ENCODE assay signal across 15 cellular contexts in genomic region chr19:55027472-55028337, GRCh38. TPM values are rescaled to one million over a fixed set of nuclear protein-coding genes. Genes with fewer than 3 reads are reported as not detected.
A peak's percentile ranks its signal among the peaks of the same experiment; 100 is the strongest.
DNase-seq lines count a peak whose midpoint lies in the region; ATAC-seq and TF ChIP-seq lines count a peak whose summit lies in the region.
"Had no signal": no experiment of that assay in that cellular context is flagged by ENCODE, and none has a peak within 500 bp of the region (broad histone marks: within the 10 kb centered on the region; RNA-seq: fewer than 3 reads in every experiment).

No MANE protein-coding gene starts in this region.

- H3K9me3 Mint-ChIP-seq in CD8-positive, alpha-beta T cell: peaks cover 5% of the 10 kb centered on the region

- peaks cover 11% of the 10 kb centered on the region for H3K36me3 Mint-ChIP-seq in CD8-positive, alpha-beta T cell

- peaks cover 2% of the 10 kb centered on the region for H3K27me3 Mint-ChIP-seq in CD8-positive, alpha-beta T cell (ENCODE audit: low read depth)

- H3K36me3 ChIP-seq in mucosa of descending colon (ENCODE audit: low read depth): no peaks in the 10 kb centered on the region
- H3K36me3 ChIP-seq in CD8-positive, alpha-beta T cell (ENCODE audit: insufficient read depth, low read length): no peaks in the 10 kb centered on the region

- intact Hi-C loops in mucosa of descending colon (cut with DNase I, micrococcal nuclease): no loop called here
- intact Hi-C loops in CD8-positive, alpha-beta T cell (cut with DNase I, micrococcal nuclease): no loop called here
- intact Hi-C loops in dorsolateral prefrontal cortex (cut with DNase I): no loop called here

- ATAC-seq in mucosa of descending colon: peak; percentile 90
- ATAC-seq in CD8-positive, alpha-beta T cell: no peak
- ATAC-seq: activated T-cell treated with anti-CD3 and anti-CD28 coated beads, Interleukin-2, amount 50 U/mL, for 72 hours had no signal

- no peak overlapping the region for H3K27ac Mint-ChIP-seq in CD8-positive, alpha-beta T cell
- H3K27ac Mint-ChIP-seq: activated T-cell treated with anti-CD3 and anti-CD28 coated beads, Interleukin-2, amount 50 U/mL, for 72 hours; mesothelial cell of epicardium had no signal

- no peaks in the 10 kb centered on the region for H3K4me1 ChIP-seq in mucosa of descending colon (ENCODE audit: low read depth)
- H3K4me1 ChIP-seq in CD8-positive, alpha-beta T cell (ENCODE audit: insufficient read depth, low read length): no peaks in the 10 kb centered on the region

- peaks cover 3% of the 10 kb centered on the region for H3K9me3 ChIP-seq in mucosa of descending colon
- H3K9me3 ChIP-seq in CD8-positive, alpha-beta T cell (ENCODE audit: low read length): peaks cover 10% of the 10 kb centered on the region

- no peak for TF ChIP-seq CTCF in RWPE1 (conservative IDR thresholded peaks at IDR 0.05; ENCODE audit: low read depth)
- no peak for TF ChIP-seq CTCF in mucosa of descending colon (IDR thresholded peaks at IDR 0.05)
- no peak for TF ChIP-seq CTCF in CD8-positive, alpha-beta T cell (IDR thresholded peaks at IDR 0.05)
- TF ChIP-seq CTCF in dorsolateral prefrontal cortex (IDR thresholded peaks at IDR 0.05 in 54 of 56, conservative IDR thresholded peaks at IDR 0.05 in 2 of 56; ENCODE audit: low read depth in 1 of 56, partially characterized antibody in 56 of 56): no peak

- CTCF ChIA-PET in RWPE1 (lab: Yijun Ruan, JAX): interaction anchor here (0.5 kb wide), 1 partner anchor 497 kb away, joined by 3 read pairs; no protein-coding TSS in a partner anchor
- CTCF ChIA-PET in CD8-positive, alpha-beta T cell (lab: Charles Lee): interaction anchor here (1.6 kb wide), 1 partner anchor 10 kb away, joined by 3 read pairs; the partner anchor contains the start of gene GP6

- H3K4me1 Mint-ChIP-seq in CD8-positive, alpha-beta T cell (ENCODE audit: low read depth): peaks cover 11% of the 10 kb centered on the region
- H3K4me1 Mint-ChIP-seq: mesothelial cell of epicardium had no signal

- peak overlapping the region; percentile 28 for H3K27ac ChIP-seq in RWPE1
- no peak overlapping the region for H3K27ac ChIP-seq in CD8-positive, alpha-beta T cell (ENCODE audit: low read depth, low read length)
- H3K27ac ChIP-seq in dorsolateral prefrontal cortex: no peak overlapping the region
- H3K27ac ChIP-seq: 22Rv1 had no signal

- DNase-seq in DMS53 (lab: John Stamatoyannopoulos, UW) (peak; percentile 38), DMS53 treated with DMSO at 0.1 percent for 48 hours (lab: John Stamatoyannopoulos, UW; ENCODE audit: unreplicated experiment) (no peak), HuH-7 (ENCODE audit: low spot score) (peak; percentile 32), RWPE1 (ENCODE audit: low spot score) (no peak), mucosa of descending colon (no peak), dorsolateral prefrontal cortex (no peak), DMS79 (lab: John Stamatoyannopoulos, UW) (no peak)
- DNase-seq in CD8-positive, alpha-beta T cell: no peak
- DNase-seq: activated T-cell treated with anti-CD3 and anti-CD28 coated beads, Interleukin-2, amount 50 U/mL, for 72 hours; NCI-H1048; NCI-H748 treated with DMSO at 0.1 percent for 48 hours; stimulated activated CD4-positive, alpha-beta T cell treated with anti-CD3 and anti-CD28 coated beads, Interleukin-4, amount 100 ng/mL, for 4 hours had no signal

- H3K27me3 ChIP-seq in CD8-positive, alpha-beta T cell (ENCODE audit: insufficient read depth, low read length): no peaks in the 10 kb centered on the region
- H3K27me3 ChIP-seq in dorsolateral prefrontal cortex: no peaks in the 10 kb centered on the region

- H3K4me3 Mint-ChIP-seq in CD8-positive, alpha-beta T cell: no peak overlapping the region
- H3K4me3 Mint-ChIP-seq: activated T-cell treated with anti-CD3 and anti-CD28 coated beads, Interleukin-2, amount 50 U/mL, for 72 hours; mesothelial cell of epicardium had no signal

- H3K4me3 ChIP-seq in mucosa of descending colon: no peak overlapping the region
- H3K4me3 ChIP-seq in CD8-positive, alpha-beta T cell (ENCODE audit: low read depth, low read length): no peak overlapping the region
- no peak overlapping the region for H3K4me3 ChIP-seq in dorsolateral prefrontal cortex

- POLR2A ChIA-PET in RWPE1 (lab: Yijun Ruan, JAX; ENCODE audit: low non-redundant PET): no interaction called here
- POLR2A ChIA-PET in CD8-positive, alpha-beta T cell (lab: Charles Lee): no interaction called here

RNA-seq across cellular contexts. Expression of gene GP6, which starts 10.4 kb away (rescaled TPM):
- total RNA-seq in mucosa of descending colon (1 to 10 TPM in 1 of 3 donors, under 1 TPM in 2; 0.22 to 1.4 (median 0.32) TPM), dorsolateral prefrontal cortex (1 to 10 TPM in 115 of 120 experiments, under 1 TPM in 5; 0.57 to 7.9 (median 3.3) TPM)
- total RNA-seq in CD8-positive, alpha-beta T cell: under 1 TPM; 0.56 to 0.57 TPM
- total RNA-seq: epithelial cell of proximal tubule had no signal

RNA-seq across cellular contexts. Expression of gene RDH13, which starts 35.2 kb away (rescaled TPM):
- total RNA-seq in mucosa of descending colon: 10 to 100 TPM; 46.1 to 59.5 (median 55.0) TPM
- 10 to 100 TPM; 12.4 to 13.4 TPM for total RNA-seq in CD8-positive, alpha-beta T cell
- 10 to 100 TPM; 13.6 to 43.3 (median 26.4) TPM for total RNA-seq in dorsolateral prefrontal cortex

RNA-seq across cellular contexts. Expression of gene EPS8L1, which starts 48.0 kb away (rescaled TPM):
- total RNA-seq in mucosa of descending colon: 10 to 100 TPM; 20.7 to 79.6 (median 36.0) TPM
- total RNA-seq in CD8-positive, alpha-beta T cell: 1 to 10 TPM; 4.8 to 6.2 TPM
- 1 to 10 TPM in 45 of 120 experiments, under 1 TPM in 28, not detected in 47; 0.16 to 4.1 (median 1.1) TPM for total RNA-seq in dorsolateral prefrontal cortex

Comparison
In these comparisons a context has a peak if more than half of its experiments do, and no peak if none do; other contexts are left out.
1. DNase-seq: peak in DMS53 (single experiment) and HuH-7 (single experiment); none in DMS53 treated with DMSO at 0.1 percent for 48 hours (single experiment), RWPE1 (single experiment), mucosa of descending colon (0 of 3), CD8-positive, alpha-beta T cell (0 of 7), dorsolateral prefrontal cortex (0 of 10) and DMS79 (single experiment).